ENCODE assay signal across 22 cellular contexts in the genomic region with DNA sequence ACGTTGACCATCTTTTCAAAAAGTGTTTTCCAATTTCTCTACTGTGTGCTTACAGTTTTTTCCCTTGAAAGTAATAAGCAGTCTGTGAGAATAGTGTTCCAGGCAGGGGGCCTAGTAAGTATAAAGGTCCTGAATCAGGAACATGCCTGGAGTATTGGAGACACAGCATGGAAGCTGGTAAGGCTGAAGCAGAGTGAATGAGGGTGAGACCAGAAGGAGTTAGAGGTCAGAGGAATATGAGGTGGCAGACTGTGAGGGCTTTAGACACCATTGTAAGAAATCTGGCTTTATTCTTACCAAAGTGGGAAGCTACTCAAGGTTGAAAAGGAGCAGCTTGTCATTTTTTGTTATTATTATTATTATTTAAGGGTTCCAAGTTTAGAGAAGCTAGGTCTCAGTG.
A peak's percentile ranks its signal among the peaks of the same experiment; 100 is the strongest.
DNase-seq lines count a peak whose midpoint lies in the region; ATAC-seq, FAIRE-seq and TF ChIP-seq lines count a peak whose summit lies in the region.
"Had no signal": no experiment of that assay in that cellular context is flagged by ENCODE, and none has a peak within 500 bp of the region (broad histone marks: within the 10 kb centered on the region; RNA-seq: fewer than 3 reads in every experiment).

No MANE protein-coding gene starts in this region.

- no peak overlapping the region for H3K4me3 ChIP-seq in skeletal muscle satellite cell (ENCODE audit: low read length)
- H3K4me3 ChIP-seq in endodermal cell (ENCODE audit: low read length), result no peak overlapping the region
- H3K4me3 ChIP-seq: GM12878, SK-N-MC had no signal

- no peak for TF ChIP-seq POLR2A in GM12891 (IDR thresholded peaks at IDR 0.05; ENCODE audit: low read depth, low read length)

- H3K27me3 Mint-ChIP-seq in endodermal cell (ENCODE audit: insufficient read depth), result peaks cover 1% of the 10 kb centered on the region
- H3K27me3 Mint-ChIP-seq: IgD-negative memory B cell had no signal

- DNase-seq in left ventricle myocardium superior, result no peak
- DNase-seq in Right ventricle myocardium superior, result no peak
- DNase-seq in epithelial cell of prostate (ENCODE audit: low read depth, low spot score), result no peak
- no peak for DNase-seq in endodermal cell
- DNase-seq in GM12891 (ENCODE audit: insufficient read length, low spot score), result no peak
- DNase-seq in GM03348 (ENCODE audit: low spot score), result no peak
- DNase-seq: 8988T; DMS79; GOT3; NCI-H1105; NCI-H146; NCI-H2029; NCI-H2227 treated with DMSO at 0.1 percent for 48 hours; NCI-H510A treated with DMSO at 0.1 percent for 48 hours; NCI-H774; NK-92 treated with Interleukin-12 subunit alpha and Interleukin-12 subunit beta, amount 100 ng/mL, for 24 hours; SHP77 had no signal

- H3K36me3 Mint-ChIP-seq in endodermal cell (ENCODE audit: low read depth), result no peaks in the 10 kb centered on the region
- H3K36me3 Mint-ChIP-seq: IgD-negative memory B cell had no signal

- H3K27ac Mint-ChIP-seq in endodermal cell, result no peak overlapping the region

- no peak for TF ChIP-seq CTCF in endodermal cell (conservative IDR thresholded peaks at IDR 0.05)

- H3K4me1 Mint-ChIP-seq in endodermal cell, result no peaks in the 10 kb centered on the region

- H3K27ac ChIP-seq in epithelial cell of prostate (peak overlapping the region; percentile 21), endodermal cell (ENCODE audit: low read depth, low read length) (no peak overlapping the region)
- H3K27ac ChIP-seq: SK-N-MC had no signal

- no peak for FAIRE-seq in GM12891 (lab: Jason Lieb, UNC)
- FAIRE-seq: GM12878 had no signal

- H3K9me3 ChIP-seq in skeletal muscle satellite cell (replicated peaks; ENCODE audit: low read length) (no peaks in the 10 kb centered on the region), endodermal cell (ENCODE audit: control insufficient read depth, low read length) (no peaks in the 10 kb centered on the region)

- no peak overlapping the region for H3K4me2 ChIP-seq in skeletal muscle satellite cell (ENCODE audit: low read length)

- H3K9me3 Mint-ChIP-seq in endodermal cell, result peaks cover 22% of the 10 kb centered on the region
- H3K9me3 Mint-ChIP-seq: IgD-negative memory B cell had no signal

- H3K4me3 Mint-ChIP-seq in endodermal cell, result no peak overlapping the region
- H3K4me3 Mint-ChIP-seq: IgD-negative memory B cell had no signal

- H3K36me3 ChIP-seq in skeletal muscle satellite cell (ENCODE audit: insufficient read depth, low read length) (no peaks in the 10 kb centered on the region), endodermal cell (ENCODE audit: control insufficient read depth, insufficient read depth, low read length) (no peaks in the 10 kb centered on the region)

- intact Hi-C loops in left ventricle myocardium superior (cut with micrococcal nuclease), result no loop called here
- intact Hi-C loops in Right ventricle myocardium superior (cut with DNase I), result no loop called here

- WGBS in endodermal cell (ENCODE audit: insufficient coverage in 1 of 2, insufficient read length in 1 of 2), 2 experiments, result 100% methylated on average over 1 of the region's 1 CpG; no CpG with 5 or more reads in 1 of the 2 experiments

- H3K4me1 ChIP-seq in skeletal muscle satellite cell (ENCODE audit: control insufficient read depth, insufficient read depth, low read length) (peaks cover 22% of the 10 kb centered on the region), endodermal cell (ENCODE audit: control insufficient read depth, insufficient read depth, low read length) (no peaks in the 10 kb centered on the region)

- ATAC-seq in left ventricle myocardium superior (peak; percentile 17), Right ventricle myocardium superior (ENCODE audit: poor library complexity) (no peak), SK-N-SH treated with all-trans-retinoic acid at 6 μM for 48 hours (peak; percentile 16; the same call in 1 of the 3 replicates)
- ATAC-seq: GM12878 had no signal

- H3K27me3 ChIP-seq in skeletal muscle satellite cell (ENCODE audit: control insufficient read depth, insufficient read depth, low read length) (no peaks in the 10 kb centered on the region), endodermal cell (ENCODE audit: control insufficient read depth, insufficient read depth, low read length, poor library complexity, severe bottlenecking) (no peaks in the 10 kb centered on the region)

- peak overlapping the region; percentile 67 for H3K9ac ChIP-seq in skeletal muscle satellite cell (ENCODE audit: low read depth, low read length)
- H3K9ac ChIP-seq in endodermal cell (ENCODE audit: extremely low read depth, low read length, poor library complexity, severe bottlenecking), result no peak overlapping the region

TF ChIP-seq in SK-N-SH treated with all-trans-retinoic acid at 6 μM for 48 hours, 23 proteins besides CTCF, POLR2A, EP300 and RAD21 (continues in another document):
- TF ChIP-seq ZNF565 (CRISPR knock-in tag; conservative IDR thresholded peaks at IDR 0.05; ENCODE audit: low read depth), result no peak
- TF ChIP-seq POU6F1 (CRISPR knock-in tag; IDR thresholded peaks at IDR 0.05; ENCODE audit: borderline replicate concordance, low read depth), result no peak
- TF ChIP-seq, protein P1, sequence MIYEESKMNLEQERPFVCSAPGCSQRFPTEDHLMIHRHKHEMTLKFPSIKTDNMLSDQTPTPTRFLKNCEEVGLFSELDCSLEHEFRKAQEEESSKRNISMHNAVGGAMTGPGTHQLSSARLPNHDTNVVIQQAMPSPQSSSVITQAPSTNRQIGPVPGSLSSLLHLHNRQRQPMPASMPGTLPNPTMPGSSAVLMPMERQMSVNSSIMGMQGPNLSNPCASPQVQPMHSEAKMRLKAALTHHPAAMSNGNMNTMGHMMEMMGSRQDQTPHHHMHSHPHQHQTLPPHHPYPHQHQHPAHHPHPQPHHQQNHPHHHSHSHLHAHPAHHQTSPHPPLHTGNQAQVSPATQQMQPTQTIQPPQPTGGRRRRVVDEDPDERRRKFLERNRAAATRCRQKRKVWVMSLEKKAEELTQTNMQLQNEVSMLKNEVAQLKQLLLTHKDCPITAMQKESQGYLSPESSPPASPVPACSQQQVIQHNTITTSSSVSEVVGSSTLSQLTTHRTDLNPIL (CRISPR knock-in tag; IDR thresholded peaks at IDR 0.05; ENCODE audit: low read depth), result no peak
- no peak for TF ChIP-seq PPARA (CRISPR knock-in tag; IDR thresholded peaks at IDR 0.05; ENCODE audit: borderline replicate concordance)
- TF ChIP-seq ISL1 (CRISPR knock-in tag; IDR thresholded peaks at IDR 0.05), result no peak
- TF ChIP-seq BACH2 (CRISPR knock-in tag; IDR thresholded peaks at IDR 0.05; ENCODE audit: borderline replicate concordance), result no peak
- TF ChIP-seq SNAI2 (CRISPR knock-in tag; IDR thresholded peaks at IDR 0.05), result no peak
- no peak for TF ChIP-seq ZNF8 (CRISPR knock-in tag; IDR thresholded peaks at IDR 0.05)

TF ChIP-seq in GM12891, 5 proteins besides CTCF, POLR2A, EP300 and RAD21:
- no peak for TF ChIP-seq PAX5 (IDR thresholded peaks at IDR 0.05; ENCODE audit: insufficient read depth, low read length, severe bottlenecking)
- no peak for TF ChIP-seq POLR2AphosphoS5 (IDR thresholded peaks at IDR 0.05; ENCODE audit: low read depth, low read length)
- TF ChIP-seq SPI1 (IDR thresholded peaks at IDR 0.05; ENCODE audit: low read depth, low read length), result no peak
- TF ChIP-seq TAF1 (IDR thresholded peaks at IDR 0.05; ENCODE audit: low read depth, low read length), result no peak
- no peak for TF ChIP-seq POU2F2 (IDR thresholded peaks at IDR 0.05; ENCODE audit: low read depth, low read length)
